In the genomic region with DNA sequence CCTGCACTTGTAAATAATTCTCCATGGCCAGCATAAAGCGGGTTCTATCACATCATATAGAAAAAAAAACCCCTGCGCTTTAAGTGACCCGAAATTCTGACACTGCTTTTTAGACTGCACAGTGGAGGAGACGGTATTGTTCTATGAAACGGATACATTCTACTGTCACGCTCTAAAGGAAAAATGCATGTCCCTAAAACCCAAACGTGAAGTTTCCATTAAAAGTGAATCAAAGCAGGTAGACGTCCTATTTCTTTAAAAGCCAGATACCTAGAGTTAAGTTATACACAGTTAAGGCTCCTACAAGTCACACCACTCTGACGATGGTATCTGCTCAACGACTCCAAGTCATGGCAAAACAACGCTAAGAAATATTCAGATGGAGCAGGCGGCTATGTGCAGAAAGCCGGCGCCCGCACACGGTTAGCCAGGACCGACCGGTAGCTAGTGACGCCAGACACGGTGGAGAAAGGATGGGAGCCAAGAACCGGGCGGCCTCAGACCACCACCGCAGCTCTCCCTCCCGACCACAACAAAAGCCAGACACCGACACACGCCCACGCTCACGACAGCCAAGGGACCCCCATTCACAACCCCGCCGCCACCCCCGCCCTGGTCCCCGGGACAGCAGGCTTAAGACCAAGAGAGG, we compare ENCODE assay signal across 8 cellular contexts. TPM values are rescaled to one million over a fixed set of nuclear protein-coding genes. Genes with fewer than 3 reads are reported as not detected.
DNase-seq lines count a peak whose midpoint lies in the region; ATAC-seq and TF ChIP-seq lines count a peak whose summit lies in the region.

No MANE protein-coding gene starts in this region.

- H3K27me3 Mint-ChIP-seq in activated naive CD8-positive, alpha-beta T cell treated with anti-CD3 and anti-CD28 coated beads, Interleukin-2, amount 10 ng/mL, durations not matched to agents 7 days and 5 days, result no peaks in the 10 kb centered on the region

- H3K4me3 ChIP-seq in MG63 (peak overlapping the region; percentile 88), sigmoid colon (peak overlapping the region; percentile 82 to 99 (median 92))

- peaks cover 18% of the 10 kb centered on the region for H3K4me1 Mint-ChIP-seq in activated naive CD8-positive, alpha-beta T cell treated with anti-CD3 and anti-CD28 coated beads, Interleukin-2, amount 10 ng/mL, durations not matched to agents 7 days and 5 days

- TF ChIP-seq POLR2A in sigmoid colon (IDR thresholded peaks at IDR 0.05), result no peak

- H3K4me1 ChIP-seq in sigmoid colon, result peaks cover 0 to 47% (median 40%) of the 10 kb centered on the region in 4 donors

- peak; percentile 19 for ATAC-seq in GM21528 (IDR thresholded peaks at IDR 0.05; ENCODE audit: low FRiP score, unreplicated experiment)
- ATAC-seq in activated naive CD8-positive, alpha-beta T cell treated with anti-CD3 and anti-CD28 coated beads, Interleukin-2, amount 10 ng/mL, durations not matched to agents 7 days and 5 days (ENCODE audit: low read depth), result peak; percentile 37
- peak; percentile 34 for ATAC-seq in left ventricle myocardium superior

- H3K27ac Mint-ChIP-seq in activated naive CD8-positive, alpha-beta T cell treated with anti-CD3 and anti-CD28 coated beads, Interleukin-2, amount 10 ng/mL, durations not matched to agents 7 days and 5 days, result peak overlapping the region; percentile 94

- peaks cover 35% of the 10 kb centered on the region for H3K36me3 ChIP-seq in MG63
- peaks cover 0 to 27% (median 15%) of the 10 kb centered on the region in 4 donors for H3K36me3 ChIP-seq in sigmoid colon

- DNase-seq in GM03348 (ENCODE audit: low spot score) (peak; percentile 51), MG63 (peak; percentile 43), left ventricle myocardium superior (no peak), sigmoid colon (peak; percentile 68), NCI-H1092 treated with DMSO at 0.1 percent for 48 hours (lab: John Stamatoyannopoulos, UW) (no peak)
- DNase-seq in activated naive CD8-positive, alpha-beta T cell treated with anti-CD3 and anti-CD28 coated beads, Interleukin-2, amount 10 ng/mL, durations not matched to agents 7 days and 5 days, result no peak
- no peak for DNase-seq in stimulated activated CD4-positive, alpha-beta T cell treated with anti-CD3 and anti-CD28 coated beads, Interleukin-4, amount 100 ng/mL, for 4 hours

- H3K36me3 Mint-ChIP-seq in activated naive CD8-positive, alpha-beta T cell treated with anti-CD3 and anti-CD28 coated beads, Interleukin-2, amount 10 ng/mL, durations not matched to agents 7 days and 5 days, result peaks cover 10% of the 10 kb centered on the region

- WGBS in sigmoid colon, 2 donors, result 1% methylated on average over 32 of the region's 32 CpGs

- H3K27me3 ChIP-seq in MG63 (no peaks in the 10 kb centered on the region), sigmoid colon (no peaks in the 10 kb centered on the region)

- no peak for TF ChIP-seq CTCF in sigmoid colon (IDR thresholded peaks at IDR 0.05)

- no peaks in the 10 kb centered on the region for H3K9me3 ChIP-seq in MG63
- H3K9me3 ChIP-seq in sigmoid colon, result no peaks in the 10 kb centered on the region

- POLR2A ChIA-PET in activated naive CD8-positive, alpha-beta T cell treated with anti-CD3 and anti-CD28 coated beads, Interleukin-2, amount 10 ng/mL, durations not matched to agents 7 days and 5 days (lab: Charles Lee), result interaction anchor here (0.6 to 2.8 kb wide), 30 partner anchors 9 to 670 kb away, joined by 3 to 48 read pairs (median 5); partner anchors contain the start of genes C5orf24, CAMLG, JADE2 and PPP2CA

- peak overlapping the region; percentile 97 to 100 (median 98) for H3K27ac ChIP-seq in sigmoid colon

- H3K9me3 Mint-ChIP-seq in activated naive CD8-positive, alpha-beta T cell treated with anti-CD3 and anti-CD28 coated beads, Interleukin-2, amount 10 ng/mL, durations not matched to agents 7 days and 5 days, result no peaks in the 10 kb centered on the region

- intact Hi-C loops in left ventricle myocardium superior (cut with micrococcal nuclease), result no loop called here
- intact Hi-C loops in sigmoid colon (cut with DNase I), result loop anchor here (2.0 kb wide), 4 partner anchors 51 to 411 kb away; partner anchors contain the start of genes PPP2CA and UBE2B

- TF ChIP-seq EP300 in sigmoid colon (IDR thresholded peaks at IDR 0.05), result no peak

- peak overlapping the region; percentile 98 for H3K4me3 Mint-ChIP-seq in activated naive CD8-positive, alpha-beta T cell treated with anti-CD3 and anti-CD28 coated beads, Interleukin-2, amount 10 ng/mL, durations not matched to agents 7 days and 5 days

RNA-seq across cellular contexts. Expression of gene SKP1, which starts 0.8 kb away (rescaled TPM):
- 939 and 1,191 TPM in 2 replicates for total RNA-seq in MG63 (2014; rRNA removed; shearing (Covaris generic); ENCODE audit: low replicate concordance)
- 100 to 1,000 TPM; 193 to 206 TPM for total RNA-seq in activated naive CD8-positive, alpha-beta T cell treated with anti-CD3 and anti-CD28 coated beads, Interleukin-2, amount 10 ng/mL, durations not matched to agents 7 days and 5 days
- total RNA-seq in left ventricle myocardium superior, result 478 TPM
- total RNA-seq in sigmoid colon, result 100 to 1,000 TPM; 193 to 320 (median 271) TPM
- polyA plus RNA-seq in sigmoid colon, result 100 to 1,000 TPM; 445 to 938 (median 717) TPM

RNA-seq across cellular contexts. Expression of gene PPP2CA, which starts 49.9 kb away (rescaled TPM):
- 435 and 554 TPM in 2 replicates for total RNA-seq in MG63 (2014; rRNA removed; shearing (Covaris generic); ENCODE audit: low replicate concordance)
- total RNA-seq in activated naive CD8-positive, alpha-beta T cell treated with anti-CD3 and anti-CD28 coated beads, Interleukin-2, amount 10 ng/mL, durations not matched to agents 7 days and 5 days, result 100 to 1,000 TPM; 122 to 129 TPM
- total RNA-seq in left ventricle myocardium superior (143 TPM), sigmoid colon (100 to 1,000 TPM; 102 to 145 (median 118) TPM)
- 10 to 100 TPM; 48.6 to 59.4 (median 52.8) TPM for polyA plus RNA-seq in sigmoid colon

Comparison
In these comparisons a context has a peak if more than half of its experiments do, and no peak if none do; other contexts are left out.
1. DNase-seq: peak in GM03348 (single experiment), MG63 (single experiment) and sigmoid colon (single experiment); none in activated naive CD8-positive, alpha-beta T cell treated with anti-CD3 and anti-CD28 coated beads, Interleukin-2, amount 10 ng/mL, durations not matched to agents 7 days and 5 days (single experiment), left ventricle myocardium superior (single experiment), stimulated activated CD4-positive, alpha-beta T cell treated with anti-CD3 and anti-CD28 coated beads, Interleukin-4, amount 100 ng/mL, for 4 hours (0 of 2) and NCI-H1092 treated with DMSO at 0.1 percent for 48 hours (single experiment).
2. Peak in every context shown above with its lines, with median percentiles within 50 percentile points of each other: ATAC-seq.